26 cellular contexts compared by ENCODE assay signal in the genomic region with DNA sequence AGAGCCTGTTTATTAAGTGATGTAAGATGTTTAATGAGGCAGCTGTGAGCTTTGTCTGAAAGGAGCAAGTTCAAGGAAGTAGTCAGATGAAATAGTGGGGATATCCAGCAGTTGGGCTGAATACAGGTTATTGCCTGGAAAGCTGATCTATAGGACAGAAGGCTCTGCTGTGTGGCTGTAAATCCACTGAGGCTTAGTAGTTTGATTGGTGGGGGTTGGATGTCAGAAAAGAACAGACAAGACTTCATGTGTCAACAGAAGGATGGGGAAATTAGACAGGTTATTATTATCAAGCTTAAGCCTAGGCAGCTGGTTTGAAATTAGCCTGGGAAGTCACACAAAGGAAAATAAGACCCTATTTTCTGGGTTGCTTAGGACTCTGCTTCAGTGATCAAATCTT.
DNase-seq lines count a peak whose midpoint lies in the region; ATAC-seq, FAIRE-seq and TF ChIP-seq lines count a peak whose summit lies in the region.
"Had no signal": no experiment of that assay in that cellular context is flagged by ENCODE, and none has a peak within 500 bp of the region (broad histone marks: within the 10 kb centered on the region; RNA-seq: fewer than 3 reads in every experiment).

No MANE protein-coding gene starts in this region.

- H2AFZ ChIP-seq in OCI-LY7 (ENCODE audit: low read length): no peak overlapping the region

- H3K9me2 ChIP-seq in OCI-LY7 (ENCODE audit: insufficient read depth, low read length): no peaks in the 10 kb centered on the region

- intact Hi-C loops in posterior vena cava (cut with DNase I) (no loop called here), OCI-LY7 (cut with micrococcal nuclease; ENCODE audit: unreplicated experiment) (no loop called here)

- no peak for ATAC-seq in CD4-positive, CD25-positive, alpha-beta regulatory T cell (ENCODE audit: low read depth in 2 of 2)
- ATAC-seq in T-helper 17 cell: no peak
- ATAC-seq: activated naive CD4-positive, alpha-beta T cell treated with anti-CD3 and anti-CD28 coated beads, Interleukin-2, amount 50 U/mL, for 72 hours; activated T-helper 17 cell treated with anti-CD3 and anti-CD28 coated beads, Interleukin-2, amount 50 U/mL, for 72 hours; right cardiac atrium had no signal

- H3K9me3 ChIP-seq in CD4-positive, CD25-positive, alpha-beta regulatory T cell (ENCODE audit: control insufficient read depth in 2 of 2, low read length in 2 of 2): no peaks in the 10 kb centered on the region
- no peaks in the 10 kb centered on the region for H3K9me3 ChIP-seq in T-helper 17 cell (ENCODE audit: control insufficient read depth, low read length, poor library complexity, severe bottlenecking)
- H3K9me3 ChIP-seq in OCI-LY7 (ENCODE audit: low read length): no peaks in the 10 kb centered on the region
- H3K9me3 ChIP-seq: testis had no signal

- CTCF ChIA-PET in OCI-LY7 (lab: Charles Lee; ENCODE audit: unreplicated experiment): interaction anchor here (0.6 kb wide), 1 partner anchor 62 kb away, joined by 5 read pairs; no protein-coding TSS in a partner anchor

- peaks cover 22% of the 10 kb centered on the region for H3K36me3 ChIP-seq in CD4-positive, CD25-positive, alpha-beta regulatory T cell (ENCODE audit: control insufficient read depth, insufficient read depth, low read length)
- peaks cover 8% of the 10 kb centered on the region for H3K36me3 ChIP-seq in OCI-LY7 (ENCODE audit: insufficient read depth, low read length)

- H3K27ac Mint-ChIP-seq in CD4-positive, CD25-positive, alpha-beta regulatory T cell: peak overlapping the region; percentile 43 to 73 (median 72)
- H3K27ac Mint-ChIP-seq in T-helper 17 cell (peak overlapping the region; percentile 60), neural crest cell (ENCODE audit: unreplicated experiment) (peak overlapping the region; percentile 73)
- H3K27ac Mint-ChIP-seq: activated naive CD4-positive, alpha-beta T cell treated with anti-CD3 and anti-CD28 coated beads, Interleukin-2, amount 50 U/mL, for 72 hours; activated T-helper 17 cell treated with anti-CD3 and anti-CD28 coated beads, Interleukin-2, amount 50 U/mL, for 72 hours had no signal

- H3K27me3 ChIP-seq in CD4-positive, CD25-positive, alpha-beta regulatory T cell (ENCODE audit: control insufficient read depth, insufficient read depth, low read length): no peaks in the 10 kb centered on the region
- H3K27me3 ChIP-seq: testis had no signal

- peaks cover 2 to 21% (median 13%) of the 10 kb centered on the region in 4 donors for H3K4me1 Mint-ChIP-seq in CD4-positive, CD25-positive, alpha-beta regulatory T cell
- peaks cover 9% of the 10 kb centered on the region for H3K4me1 Mint-ChIP-seq in T-helper 17 cell
- peaks cover 9% of the 10 kb centered on the region for H3K4me1 Mint-ChIP-seq in neural crest cell
- H3K4me1 Mint-ChIP-seq: activated T-helper 17 cell treated with anti-CD3 and anti-CD28 coated beads, Interleukin-2, amount 50 U/mL, for 72 hours had no signal

- DNase-seq in CD4-positive, CD25-positive, alpha-beta regulatory T cell: no peak
- no peak for DNase-seq in D721Med (ENCODE audit: insufficient read length, low spot score)
- DNase-seq in T-helper 17 cell: no peak
- no peak for DNase-seq in neural crest cell (ENCODE audit: low read depth, low spot score)
- DNase-seq in posterior vena cava (ENCODE audit: low spot score): no peak
- no peak for DNase-seq in OCI-LY7 (ENCODE audit: low spot score)
- no peak for DNase-seq in hepatic stellate cell (ENCODE audit: low spot score)
- DNase-seq: activated CD4-positive, alpha-beta T cell treated with anti-CD3 and anti-CD28 coated beads, Interleukin-2, amount 50 U/mL, for 4 hours; activated CD8-positive, alpha-beta memory T cell treated with anti-CD3 and anti-CD28 coated beads, Interleukin-2, amount 50 U/mL, for 4 hours; anterior cingulate cortex; C1 segment of cervical spinal cord; central memory CD4-positive, alpha-beta T cell; dermis blood vessel endothelial cell; GDM1; NCI-H1092 treated with DMSO at 0.1 percent for 48 hours; NCI-H226; OCI-M1; right cardiac atrium; stimulated activated CD4-positive, alpha-beta T cell treated with anti-CD3 and anti-CD28 coated beads, Interleukin-12 subunit alpha, Interleukin-12 subunit beta, amount 100 ng/mL, for 4 hours; stimulated activated CD4-positive, alpha-beta T cell treated with anti-CD3 and anti-CD28 coated beads, Interleukin-4, amount 100 ng/mL, for 4 hours; stimulated activated naive CD4-positive, alpha-beta T cell; T-helper 9 cell; testis had no signal

- H3K9me3 Mint-ChIP-seq in CD4-positive, CD25-positive, alpha-beta regulatory T cell: no peaks in the 10 kb centered on the region
- H3K9me3 Mint-ChIP-seq in neural crest cell: no peaks in the 10 kb centered on the region
- H3K9me3 Mint-ChIP-seq: activated naive CD4-positive, alpha-beta T cell treated with anti-CD3 and anti-CD28 coated beads, Interleukin-2, amount 50 U/mL, for 72 hours; activated T-helper 17 cell treated with anti-CD3 and anti-CD28 coated beads, Interleukin-2, amount 50 U/mL, for 72 hours; IgD-negative memory B cell had no signal

- no TSS peak for BruUV-seq in OCI-LY7 (replicated peaks; lab: Mats Ljungman, UMichigan)

- POLR2A ChIA-PET in OCI-LY7 (lab: Charles Lee): interaction anchor here (0.6 to 1.6 kb wide), 2 partner anchors 105 to 599 kb away, joined by 4 to 5 read pairs; no protein-coding TSS in a partner anchor

- no peak overlapping the region for H3K4me3 Mint-ChIP-seq in CD4-positive, CD25-positive, alpha-beta regulatory T cell
- H3K4me3 Mint-ChIP-seq in T-helper 17 cell (no peak overlapping the region), neural crest cell (no peak overlapping the region)
- H3K4me3 Mint-ChIP-seq: activated T-helper 17 cell treated with anti-CD3 and anti-CD28 coated beads, Interleukin-2, amount 50 U/mL, for 72 hours; IgD-negative memory B cell had no signal

- no peaks in the 10 kb centered on the region for H4K20me1 ChIP-seq in OCI-LY7 (ENCODE audit: insufficient read depth, low read length)

- no peaks in the 10 kb centered on the region for H3K79me2 ChIP-seq in OCI-LY7 (ENCODE audit: insufficient read depth, low read depth, low read length)

- TF ChIP-seq CTCF in D721Med (IDR thresholded peaks at IDR 0.05; ENCODE audit: insufficient read depth, missing control alignments): no peak
- TF ChIP-seq CTCF in neural crest cell (conservative IDR thresholded peaks at IDR 0.05): no peak
- TF ChIP-seq CTCF in OCI-LY7 (conservative IDR thresholded peaks at IDR 0.05; ENCODE audit: low read length): no peak

- H3K4me2 ChIP-seq in OCI-LY7 (ENCODE audit: low read length): no peak overlapping the region

- peaks cover 36% of the 10 kb centered on the region for H3K36me3 Mint-ChIP-seq in CD4-positive, CD25-positive, alpha-beta regulatory T cell
- H3K36me3 Mint-ChIP-seq in T-helper 17 cell (ENCODE audit: low read depth) (peaks cover 7% of the 10 kb centered on the region), neural crest cell (ENCODE audit: low read depth) (no peaks in the 10 kb centered on the region)

- H3K27ac ChIP-seq in CD4-positive, CD25-positive, alpha-beta regulatory T cell (ENCODE audit: insufficient read depth, low read length, poor library complexity, severe bottlenecking): no peak overlapping the region
- H3K27ac ChIP-seq in OCI-LY7 (ENCODE audit: low read depth, low read length, poor library complexity, severe bottlenecking): no peak overlapping the region
- H3K27ac ChIP-seq: testis had no signal

- H3K4me3 ChIP-seq in CD4-positive, CD25-positive, alpha-beta regulatory T cell (ENCODE audit: low read depth, low read length): no peak overlapping the region
- no peak overlapping the region for H3K4me3 ChIP-seq in OCI-LY7 (ENCODE audit: low read depth, low read length, poor library complexity, severe bottlenecking)
- H3K4me3 ChIP-seq: testis had no signal

- peak; percentile 25 for FAIRE-seq in D721Med (lab: Jason Lieb, UNC)

- no peaks in the 10 kb centered on the region for H3K4me1 ChIP-seq in CD4-positive, CD25-positive, alpha-beta regulatory T cell (ENCODE audit: control insufficient read depth, insufficient read depth, low read length, poor library complexity, severe bottlenecking)
- no peaks in the 10 kb centered on the region for H3K4me1 ChIP-seq in OCI-LY7 (ENCODE audit: insufficient read depth, low read length, poor library complexity, severe bottlenecking)

- H3K27me3 Mint-ChIP-seq in CD4-positive, CD25-positive, alpha-beta regulatory T cell: no peaks in the 10 kb centered on the region
- H3K27me3 Mint-ChIP-seq in T-helper 17 cell (no peaks in the 10 kb centered on the region), neural crest cell (ENCODE audit: low read depth) (no peaks in the 10 kb centered on the region)
- H3K27me3 Mint-ChIP-seq: activated T-helper 17 cell treated with anti-CD3 and anti-CD28 coated beads, Interleukin-2, amount 50 U/mL, for 72 hours; IgD-negative memory B cell had no signal
